Comparison of ENCODE assay signal across 23 cellular contexts in the genomic region with DNA sequence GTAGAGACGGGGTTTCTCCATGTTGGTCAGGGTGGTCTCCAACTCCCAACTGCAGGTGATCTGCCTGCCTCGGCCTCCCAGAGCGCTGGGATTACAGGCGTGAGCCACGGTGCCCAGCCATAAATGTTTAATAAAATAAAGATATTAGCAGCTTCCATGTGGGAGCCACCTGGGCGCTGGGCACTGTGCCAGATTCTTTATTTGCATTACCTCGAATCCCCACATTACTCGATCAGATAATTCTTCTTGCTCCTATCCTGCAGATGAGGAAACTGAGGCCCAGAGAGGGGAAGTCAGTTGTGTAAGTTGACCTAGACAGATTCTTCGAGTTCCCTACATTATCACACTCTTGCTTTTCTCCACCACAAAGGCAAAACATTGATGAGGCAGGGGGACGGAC. TPM values are rescaled to one million over a fixed set of nuclear protein-coding genes. Genes with fewer than 3 reads are reported as not detected.
"Had no signal": no experiment of that assay in that cellular context is flagged by ENCODE, and none has a peak within 500 bp of the region (broad histone marks: within the 10 kb centered on the region; RNA-seq: fewer than 3 reads in every experiment).

No MANE protein-coding gene starts in this region.

- H3K27me3 ChIP-seq: cardiac muscle cell, gastroesophageal sphincter, pancreas, right atrium auricular region, spleen had no signal

- H3K4me1 ChIP-seq: gastroesophageal sphincter, pancreas, psoas muscle, right atrium auricular region had no signal

- H3K4me3 ChIP-seq: cardiac muscle cell, gastroesophageal sphincter, pancreas, psoas muscle, right atrium auricular region, spleen, thoracic aorta had no signal

- DNase-seq: activated CD4-positive, alpha-beta memory T cell treated with anti-CD3 and anti-CD28 coated beads, Interleukin-2, amount 10 ng/mL, durations not matched to agents 7 days and 5 days; activated CD4-positive, alpha-beta T cell treated with anti-CD3 and anti-CD28 coated beads, Interleukin-2, amount 10 ng/mL, durations not matched to agents 24 days and 14 days; activated effector memory CD4-positive, alpha-beta T cell treated with anti-CD3 and anti-CD28 coated beads, Interleukin-2, amount 50 U/mL, for 16 hours; activated naive CD4-positive, alpha-beta T cell treated with anti-CD3 and anti-CD28 coated beads, Interleukin-2, amount 10 ng/mL, durations not matched to agents 7 days and 5 days; cortex of kidney; hypothalamus; left ventricle myocardium superior; mammary epithelial cell; midbrain; natural killer cell; pancreas; spleen; stimulated activated CD4-positive, alpha-beta T cell treated with anti-CD3 and anti-CD28 coated beads, Interleukin-4, amount 100 ng/mL, for 1 hour; stimulated activated naive CD4-positive, alpha-beta T cell had no signal

- H3K9me3 ChIP-seq: gastroesophageal sphincter, pancreas, psoas muscle, right atrium auricular region, spleen, thoracic aorta had no signal

- H3K36me3 Mint-ChIP-seq: activated naive CD4-positive, alpha-beta T cell treated with anti-CD3 and anti-CD28 coated beads, Interleukin-2, amount 10 ng/mL, durations not matched to agents 7 days and 5 days; natural killer cell; type B pancreatic cell had no signal

- H3K9me3 Mint-ChIP-seq: activated CD4-positive, alpha-beta memory T cell treated with anti-CD3 and anti-CD28 coated beads, Interleukin-2, amount 10 ng/mL, durations not matched to agents 7 days and 5 days; activated CD4-positive, alpha-beta T cell treated with anti-CD3 and anti-CD28 coated beads, Interleukin-2, amount 10 ng/mL, durations not matched to agents 24 days and 14 days; activated naive CD4-positive, alpha-beta T cell treated with anti-CD3 and anti-CD28 coated beads, Interleukin-2, amount 10 ng/mL, durations not matched to agents 7 days and 5 days; natural killer cell; type B pancreatic cell had no signal

- H3K36me3 ChIP-seq: cardiac muscle cell, gastroesophageal sphincter, pancreas, right atrium auricular region, spleen, thoracic aorta had no signal

- H3K4me1 Mint-ChIP-seq: activated CD4-positive, alpha-beta memory T cell treated with anti-CD3 and anti-CD28 coated beads, Interleukin-2, amount 10 ng/mL, durations not matched to agents 7 days and 5 days; activated CD4-positive, alpha-beta T cell treated with anti-CD3 and anti-CD28 coated beads, Interleukin-2, amount 10 ng/mL, durations not matched to agents 24 days and 14 days; activated naive CD4-positive, alpha-beta T cell treated with anti-CD3 and anti-CD28 coated beads, Interleukin-2, amount 10 ng/mL, durations not matched to agents 7 days and 5 days; natural killer cell had no signal

- H3K4me3 Mint-ChIP-seq: activated CD4-positive, alpha-beta memory T cell treated with anti-CD3 and anti-CD28 coated beads, Interleukin-2, amount 10 ng/mL, durations not matched to agents 7 days and 5 days; activated CD4-positive, alpha-beta T cell treated with anti-CD3 and anti-CD28 coated beads, Interleukin-2, amount 10 ng/mL, durations not matched to agents 24 days and 14 days; activated naive CD4-positive, alpha-beta T cell treated with anti-CD3 and anti-CD28 coated beads, Interleukin-2, amount 10 ng/mL, durations not matched to agents 7 days and 5 days; natural killer cell; type B pancreatic cell had no signal

- H3K27me3 Mint-ChIP-seq: type B pancreatic cell had no signal

- H3K27ac Mint-ChIP-seq: activated CD4-positive, alpha-beta memory T cell treated with anti-CD3 and anti-CD28 coated beads, Interleukin-2, amount 10 ng/mL, durations not matched to agents 7 days and 5 days; activated CD4-positive, alpha-beta T cell treated with anti-CD3 and anti-CD28 coated beads, Interleukin-2, amount 10 ng/mL, durations not matched to agents 24 days and 14 days; activated naive CD4-positive, alpha-beta T cell treated with anti-CD3 and anti-CD28 coated beads, Interleukin-2, amount 10 ng/mL, durations not matched to agents 7 days and 5 days; natural killer cell; type B pancreatic cell had no signal

- ATAC-seq: activated CD4-positive, CD25-positive, alpha-beta regulatory T cell treated with anti-CD3 and anti-CD28 coated beads, Interleukin-2, amount 50 U/mL, for 24 hours; gastroesophageal sphincter; left ventricle myocardium superior; natural killer cell; pancreas; psoas muscle had no signal

- H3K27ac ChIP-seq: cardiac muscle cell, epithelial cell of prostate, gastroesophageal sphincter, pancreas, psoas muscle, right atrium auricular region, thoracic aorta, VCaP had no signal

RNA-seq across cellular contexts. Expression of gene TENT5B, which starts 24.9 kb away (rescaled TPM):
- total RNA-seq: activated CD4-positive, alpha-beta memory T cell treated with anti-CD3 and anti-CD28 coated beads, Interleukin-2, amount 10 ng/mL, durations not matched to agents 7 days and 5 days; activated CD4-positive, alpha-beta T cell treated with anti-CD3 and anti-CD28 coated beads, Interleukin-2, amount 10 ng/mL, durations not matched to agents 24 days and 14 days had no signal

RNA-seq across cellular contexts. Expression of gene TRNP1, which starts 44.0 kb away (rescaled TPM):
- total RNA-seq: activated CD4-positive, alpha-beta memory T cell treated with anti-CD3 and anti-CD28 coated beads, Interleukin-2, amount 10 ng/mL, durations not matched to agents 7 days and 5 days had no signal
